Comparison of ENCODE assay signal across 17 cellular contexts in the genomic region with DNA sequence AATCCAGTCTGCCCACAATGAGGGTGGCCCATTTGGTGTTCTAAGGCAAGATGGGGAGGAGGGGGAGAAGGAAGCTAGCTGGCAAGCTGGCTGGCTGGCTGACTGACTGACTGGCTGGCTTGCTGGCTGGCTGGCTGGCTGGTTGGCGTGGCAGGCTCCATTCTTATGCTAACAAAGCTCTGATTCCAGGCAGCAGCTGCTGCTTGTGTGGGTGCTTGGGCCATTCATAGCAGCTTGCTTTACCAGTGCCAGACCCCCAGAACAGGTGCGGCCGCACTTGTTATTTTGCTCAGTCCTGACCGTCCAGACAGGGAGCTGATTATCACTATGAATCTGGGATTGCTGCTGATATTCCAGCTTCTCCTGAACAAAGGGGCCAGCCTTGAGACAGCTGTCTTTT.
DNase-seq lines count a peak whose midpoint lies in the region; ATAC-seq and TF ChIP-seq lines count a peak whose summit lies in the region.
"Had no signal": no experiment of that assay in that cellular context is flagged by ENCODE, and none has a peak within 500 bp of the region (broad histone marks: within the 10 kb centered on the region; RNA-seq: fewer than 3 reads in every experiment).

No MANE protein-coding gene starts in this region.

- H3K9me3 ChIP-seq in PC-3 (ENCODE audit: low read length) (no peaks in the 10 kb centered on the region), A673 (ENCODE audit: low read depth, low read length, poor library complexity, severe bottlenecking) (no peaks in the 10 kb centered on the region)
- H3K9me3 ChIP-seq: suprapubic skin had no signal

- no peaks in the 10 kb centered on the region for H3K27me3 Mint-ChIP-seq in brain

- no peaks in the 10 kb centered on the region for H3K27me3 ChIP-seq in PC-3 (ENCODE audit: low read length)
- H3K27me3 ChIP-seq in A673 (replicated peaks; ENCODE audit: insufficient read depth, low read depth, low read length, poor library complexity) = no peaks in the 10 kb centered on the region
- H3K27me3 ChIP-seq: suprapubic skin had no signal

- POLR2A ChIA-PET in PC-3 (lab: Charles Lee; ENCODE audit: unreplicated experiment) = no interaction called here
- POLR2A ChIA-PET in A673 (lab: Charles Lee; ENCODE audit: low non-redundant PET) = no interaction called here

- H3K36me3 ChIP-seq in PC-3 (ENCODE audit: low read depth, low read length) (no peaks in the 10 kb centered on the region), A673 (ENCODE audit: insufficient read depth, low read length, poor library complexity, severe bottlenecking) (no peaks in the 10 kb centered on the region)
- H3K36me3 ChIP-seq: suprapubic skin had no signal

- no peaks in the 10 kb centered on the region for H3K9me2 ChIP-seq in PC-3 (replicated peaks; ENCODE audit: low read length)

- H3K27ac Mint-ChIP-seq in brain = peak overlapping the region in 2 of 5 experiments; percentile 89 to 93
- H3K27ac Mint-ChIP-seq: activated CD8-positive, alpha-beta T cell treated with anti-CD3 and anti-CD28 coated beads, Interleukin-2, amount 10 ng/mL, durations not matched to agents 7 days and 5 days; CD8-positive, alpha-beta memory T cell; immature natural killer cell had no signal

- no peaks in the 10 kb centered on the region for H3F3A ChIP-seq in PC-3 (ENCODE audit: low read length, unreplicated experiment)

- H3K4me3 ChIP-seq in PC-3 (ENCODE audit: low read length) = no peak overlapping the region
- H3K4me3 ChIP-seq in A673 (ENCODE audit: low read depth, low read length, poor library complexity, severe bottlenecking) = no peak overlapping the region
- H3K4me3 ChIP-seq: suprapubic skin had no signal

- DNase-seq in ELF-1 (ENCODE audit: low read depth, low spot score) (peak; percentile 82), NCI-H345 (lab: John Stamatoyannopoulos, UW) (peak; percentile 70), medulla oblongata (ENCODE audit: extremely low spot score) (peak; percentile 3), PC-3 (no peak), A673 (ENCODE audit: low spot score) (no peak), midbrain (lab: John Stamatoyannopoulos, UW) (no peak)
- no peak for DNase-seq in activated CD8-positive, alpha-beta memory T cell treated with anti-CD3 and anti-CD28 coated beads for 24 hours
- DNase-seq: activated CD8-positive, alpha-beta T cell treated with anti-CD3 and anti-CD28 coated beads, Interleukin-2, amount 10 ng/mL, durations not matched to agents 7 days and 5 days; CD8-positive, alpha-beta memory T cell; immature natural killer cell; KG1; NCI-H82; stimulated activated CD4-positive, alpha-beta T cell treated with anti-CD3 and anti-CD28 coated beads, Interleukin-2, amount 100 ng/mL, for 48 hours; SW 1271 had no signal

- H3K4me1 Mint-ChIP-seq in brain = peaks cover 14% of the 10 kb centered on the region
- H3K4me1 Mint-ChIP-seq: CD8-positive, alpha-beta memory T cell; immature natural killer cell had no signal

- H3K9ac ChIP-seq in PC-3 (ENCODE audit: low read length) = no peak overlapping the region

- H3K4me3 Mint-ChIP-seq in brain = peak overlapping the region in 4 of 5 experiments; percentile 10 to 33 (median 29)
- H3K4me3 Mint-ChIP-seq: activated CD8-positive, alpha-beta T cell treated with anti-CD3 and anti-CD28 coated beads, Interleukin-2, amount 10 ng/mL, durations not matched to agents 7 days and 5 days; CD8-positive, alpha-beta memory T cell; immature natural killer cell had no signal

- ATAC-seq in PC-3 = no peak
- ATAC-seq: activated CD8-positive, alpha-beta T cell treated with anti-CD3 and anti-CD28 coated beads, Interleukin-2, amount 10 ng/mL, durations not matched to agents 7 days and 5 days had no signal

- CTCF ChIA-PET in PC-3 (lab: Charles Lee) = no interaction called here
- CTCF ChIA-PET in A673 (lab: Charles Lee) = no interaction called here

- H3K4me2 ChIP-seq in PC-3 (ENCODE audit: low read length) = no peak overlapping the region

- H3K79me2 ChIP-seq in PC-3 (ENCODE audit: low read length) = no peaks in the 10 kb centered on the region

- intact Hi-C loops in PC-3 (cut with micrococcal nuclease) (no loop called here), A673 (cut with micrococcal nuclease; ENCODE audit: unreplicated experiment) (no loop called here)

- BruUV-seq in PC-3 (replicated peaks; lab: Mats Ljungman, UMichigan) = no TSS peak
- BruUV-seq in A673 (replicated peaks; lab: Mats Ljungman, UMichigan) = no TSS peak

- peaks cover 3 to 34% (median 10%) of the 10 kb centered on the region in 5 experiments for H3K9me3 Mint-ChIP-seq in brain
- H3K9me3 Mint-ChIP-seq: CD8-positive, alpha-beta memory T cell; immature natural killer cell had no signal

- peaks cover 38% of the 10 kb centered on the region for H3K36me3 Mint-ChIP-seq in brain
- H3K36me3 Mint-ChIP-seq: CD8-positive, alpha-beta memory T cell; immature natural killer cell had no signal

- H4K20me1 ChIP-seq in PC-3 (ENCODE audit: low read length) = no peaks in the 10 kb centered on the region

- no peak overlapping the region for H3K27ac ChIP-seq in PC-3 (ENCODE audit: low read length)
- no peak overlapping the region for H3K27ac ChIP-seq in A673 (ENCODE audit: low read depth, low read length, poor library complexity, severe bottlenecking)
- H3K27ac ChIP-seq: suprapubic skin, VCaP had no signal

- no peak overlapping the region for H2AFZ ChIP-seq in PC-3 (ENCODE audit: low read length)

- H3K4me1 ChIP-seq in PC-3 (ENCODE audit: insufficient read depth, low read length) (no peaks in the 10 kb centered on the region), A673 (ENCODE audit: insufficient read depth, low read length, poor library complexity, severe bottlenecking) (no peaks in the 10 kb centered on the region)
- H3K4me1 ChIP-seq: suprapubic skin had no signal

- TF ChIP-seq CTCF in brain (conservative IDR thresholded peaks at IDR 0.05) (no peak), PC-3 (conservative IDR thresholded peaks at IDR 0.05; ENCODE audit: low read depth, low read length) (no peak), A673 (conservative IDR thresholded peaks at IDR 0.05; ENCODE audit: low read depth, low read length) (no peak)

Comparison
In these comparisons a context has a peak if more than half of its experiments do, and no peak if none do; other contexts are left out.
1. DNase-seq: peak in ELF-1 (single experiment), NCI-H345 (single experiment) and medulla oblongata (single experiment); none in PC-3 (single experiment), A673 (single experiment), midbrain (single experiment) and activated CD8-positive, alpha-beta memory T cell treated with anti-CD3 and anti-CD28 coated beads for 24 hours (single experiment).